19 cellular contexts compared by ENCODE assay signal in genomic region chr19:5326986-5327623, GRCh38. TPM values are rescaled to one million over a fixed set of nuclear protein-coding genes. Genes with fewer than 3 reads are reported as not detected.
DNase-seq lines count a peak whose midpoint lies in the region; ATAC-seq, FAIRE-seq and TF ChIP-seq lines count a peak whose summit lies in the region.
"Had no signal": no experiment of that assay in that cellular context is flagged by ENCODE, and none has a peak within 500 bp of the region (broad histone marks: within the 10 kb centered on the region; RNA-seq: fewer than 3 reads in every experiment).

No MANE protein-coding gene starts in this region.

- H3K9ac ChIP-seq in H1 (replicated peaks in 1 of 4; ENCODE audit: extremely low read depth in 1 of 4, low read depth in 3 of 4, low read length in 3 of 4), result no peak overlapping the region

- H3K4me1 ChIP-seq in GM23338 (ENCODE audit: insufficient read depth), result no peaks in the 10 kb centered on the region
- peaks cover 0 to 2% (median 0%) of the 10 kb centered on the region in 4 experiments; a peak in 3 of 7 replicates for H3K4me1 ChIP-seq in H1 (replicated peaks in 1 of 4; ENCODE audit: control insufficient read depth in 3 of 4, insufficient read depth in 4 of 4, low read length in 3 of 4)

- DNase-seq in GM23338 (ENCODE audit: low spot score) (peak; percentile 68), NCI-H526 treated with DMSO at 0.1 percent for 48 hours (lab: John Stamatoyannopoulos, UW) (peak; percentile 3), H1 (ENCODE audit: low read depth in 1 of 2, low spot score in 2 of 2) (peak in 1 of 2 experiments; percentile 65), HEK293T (ENCODE audit: extremely low spot score) (no peak)
- no peak for DNase-seq in stimulated activated naive B cell treated with anti-CD40 and anti-IgM and Interleukin-4, amounts not matched to agents 10 μg/mL and 1 μg/mL and 100 μg/mL, for 72 hours
- DNase-seq in central memory CD4-positive, alpha-beta T cell, result no peak
- no peak for DNase-seq in activated CD8-positive, alpha-beta memory T cell treated with anti-CD3 and anti-CD28 coated beads for 24 hours
- DNase-seq: AML-193, DMS79, KG1, NCI-H1417, NCI-H187 treated with DMSO at 0.1 percent for 48 hours, NCI-H2171, NCI-H446, SHP77 had no signal

- H3K9me3 ChIP-seq in H1 (ENCODE audit: insufficient read depth in 2 of 2, low read depth in 1 of 2, low read length in 1 of 2), result no peaks in the 10 kb centered on the region

- H3K18ac ChIP-seq in H1 (ENCODE audit: extremely low read depth, low read length), result no peak overlapping the region

- H4K20me1 ChIP-seq in GM23338 (replicated peaks; ENCODE audit: insufficient read depth) (peaks cover 62% of the 10 kb centered on the region), H1 (replicated peaks in 1 of 2; ENCODE audit: control insufficient read depth in 1 of 2, insufficient read depth in 2 of 2, low read length in 2 of 2) (peaks cover 44 to 53% of the 10 kb centered on the region in 2 experiments)

- H3K9me3 Mint-ChIP-seq in GM23338, result no peaks in the 10 kb centered on the region
- peaks cover 4 to 5% of the 10 kb centered on the region in 2 donors for H3K9me3 Mint-ChIP-seq in stimulated activated naive B cell treated with anti-CD40 and anti-IgM and Interleukin-4, amounts not matched to agents 10 μg/mL and 1 μg/mL and 100 μg/mL, for 72 hours

- peak; percentile 64 for ATAC-seq in GM23338
- ATAC-seq in stimulated activated naive B cell treated with anti-CD40 and anti-IgM and Interleukin-4, amounts not matched to agents 10 μg/mL and 1 μg/mL and 100 μg/mL, for 72 hours (replicated peaks), result no peak
- ATAC-seq: HCT116 had no signal

- no peak overlapping the region for H2BK20ac ChIP-seq in H1 (ENCODE audit: low read length)

- no peak overlapping the region for H3K4me2 ChIP-seq in GM23338
- no peak overlapping the region for H3K4me2 ChIP-seq in H1 (ENCODE audit: insufficient read depth in 1 of 2, low read depth in 2 of 2, low read length in 2 of 2)

- H3K23me2 ChIP-seq in H1 (ENCODE audit: low read depth, low read length), result no peaks in the 10 kb centered on the region

- CTCF ChIA-PET in H1 (lab: Charles Lee; ENCODE audit: partially characterized antibody) (interaction anchor here (0.7 to 2.5 kb wide), 20 partner anchors 9 to 157 kb away, joined by 3 to 12 read pairs (median 4); no protein-coding TSS in a partner anchor), HEK293T (lab: Yijun Ruan, JAX) (interaction anchor here (0.6 to 0.8 kb wide), 3 partner anchors 14 to 242 kb away, joined by 3 read pairs; partner anchors contain the start of gene PTPRS)

- no peak overlapping the region for H2AK5ac ChIP-seq in H1 (ENCODE audit: low read depth, low read length)

- H3K9me2 ChIP-seq in GM23338 (ENCODE audit: insufficient read depth), result no peaks in the 10 kb centered on the region

- no peak overlapping the region for H3K14ac ChIP-seq in H1 (ENCODE audit: insufficient read length)

- TF ChIP-seq CTCF in GM23338 (conservative IDR thresholded peaks at IDR 0.05; ENCODE audit: low read depth in 2 of 2), result peak; percentile 58 to 59
- TF ChIP-seq CTCF in H1 (IDR thresholded peaks at IDR 0.05; ENCODE audit: control extremely low read depth in 1 of 3, insufficient read depth in 1 of 3, low read depth in 1 of 3, low read length in 3 of 3), result peak; percentile 52 to 58 (median 57)

- H3K27me3 Mint-ChIP-seq in GM23338 (ENCODE audit: insufficient read depth, low read depth, poor library complexity), result peaks cover 4% of the 10 kb centered on the region
- H3K27me3 Mint-ChIP-seq in stimulated activated naive B cell treated with anti-CD40 and anti-IgM and Interleukin-4, amounts not matched to agents 10 μg/mL and 1 μg/mL and 100 μg/mL, for 72 hours, result peaks cover 29 to 38% of the 10 kb centered on the region in 2 donors

- H2AFZ ChIP-seq in GM23338 (no peak overlapping the region), H1 (ENCODE audit: low read length) (no peak overlapping the region)

- H3K4me3 Mint-ChIP-seq in GM23338, result no peak overlapping the region
- no peak overlapping the region for H3K4me3 Mint-ChIP-seq in stimulated activated naive B cell treated with anti-CD40 and anti-IgM and Interleukin-4, amounts not matched to agents 10 μg/mL and 1 μg/mL and 100 μg/mL, for 72 hours
- H3K4me3 Mint-ChIP-seq: CD14-positive monocyte had no signal

- no peak overlapping the region for H2BK15ac ChIP-seq in H1 (ENCODE audit: low read length)

- H4K5ac ChIP-seq in H1 (ENCODE audit: insufficient read length, low read depth, low read length), result no peak overlapping the region

- no peak overlapping the region for H4K91ac ChIP-seq in H1 (replicated peaks; ENCODE audit: insufficient read length, low read length)

- H3K27me3 ChIP-seq in GM23338 (ENCODE audit: insufficient read depth) (no peaks in the 10 kb centered on the region), H1 (replicated peaks in 1 of 4; ENCODE audit: control insufficient read depth in 3 of 4, extremely low read depth in 1 of 4, insufficient read depth in 3 of 4, low read length in 3 of 4) (no peaks in the 10 kb centered on the region)

- H3K36me3 Mint-ChIP-seq in GM23338 (ENCODE audit: low read depth), result peaks cover 30% of the 10 kb centered on the region
- H3K36me3 Mint-ChIP-seq in stimulated activated naive B cell treated with anti-CD40 and anti-IgM and Interleukin-4, amounts not matched to agents 10 μg/mL and 1 μg/mL and 100 μg/mL, for 72 hours, result peaks cover 0 to 5% of the 10 kb centered on the region in 2 donors
- H3K36me3 Mint-ChIP-seq: CD14-positive monocyte had no signal

- POLR2A ChIA-PET in H1 (lab: Charles Lee; ENCODE audit: partially characterized antibody), result interaction anchor here (0.6 to 2.5 kb wide), 7 partner anchors 10 to 58 kb away, joined by 3 to 9 read pairs (median 4); partner anchors contain the start of gene PTPRS
- POLR2A ChIA-PET in HEK293T (lab: Yijun Ruan, JAX), result no interaction called here

- no peak overlapping the region for H3K4ac ChIP-seq in H1 (replicated peaks; ENCODE audit: insufficient read length, low read depth, low read length)

- H3K27ac ChIP-seq in GM23338 (ENCODE audit: low read depth), result no peak overlapping the region
- no peak overlapping the region for H3K27ac ChIP-seq in H1 (ENCODE audit: low read depth, low read length)
- H3K27ac ChIP-seq: SK-N-MC had no signal

- no peaks in the 10 kb centered on the region for H3K36me3 ChIP-seq in GM23338 (ENCODE audit: insufficient read depth)
- H3K36me3 ChIP-seq in H1 (ENCODE audit: control insufficient read depth in 2 of 4, insufficient read depth in 4 of 4, low read length in 3 of 4), result peaks cover 4 to 10% (median 8%) of the 10 kb centered on the region in 4 experiments; a peak in 4 of 8 replicates

- H3K27ac Mint-ChIP-seq in GM23338, result no peak overlapping the region
- H3K27ac Mint-ChIP-seq in stimulated activated naive B cell treated with anti-CD40 and anti-IgM and Interleukin-4, amounts not matched to agents 10 μg/mL and 1 μg/mL and 100 μg/mL, for 72 hours, result peak overlapping the region; percentile 16

- FAIRE-seq in H1 (lab: Jason Lieb, UNC), result no peak
- FAIRE-seq: RCC 7860 had no signal

- H3K56ac ChIP-seq in H1 (replicated peaks; ENCODE audit: insufficient read length, low read depth, low read length), result no peak overlapping the region

- H3K4me3 ChIP-seq in GM23338 (no peak overlapping the region), H1 (ENCODE audit: extremely low read depth in 1 of 4, insufficient read depth in 2 of 4, low read depth in 3 of 4, low read length in 4 of 4) (no peak overlapping the region)
- H3K4me3 ChIP-seq: SK-N-MC had no signal

- H3K79me1 ChIP-seq in H1 (ENCODE audit: low read depth, low read length), result peaks cover 20% of the 10 kb centered on the region

- H2BK12ac ChIP-seq in H1 (ENCODE audit: low read depth, low read length), result no peak overlapping the region

- no peaks in the 10 kb centered on the region for H3F3A ChIP-seq in GM23338 (replicated peaks; ENCODE audit: low read depth)

- no peak for TF ChIP-seq POLR2A in H1 (IDR thresholded peaks at IDR 0.05; ENCODE audit: control extremely low read depth in 1 of 2, low read depth in 2 of 2, low read length in 2 of 2)

- no peak overlapping the region for H4K8ac ChIP-seq in H1 (ENCODE audit: extremely low read depth, insufficient read depth, low read length)

- H3K79me2 ChIP-seq in GM23338 (replicated peaks; ENCODE audit: insufficient read depth) (peaks cover 96% of the 10 kb centered on the region), H1 (ENCODE audit: control insufficient read depth in 1 of 2, insufficient read depth in 2 of 2, low read length in 2 of 2) (peaks cover 3 to 86% of the 10 kb centered on the region in 2 experiments; a peak in 3 of 4 replicates)

- peak; percentile 40 to 58; a peak in 3 of 4 replicates for TF ChIP-seq RAD21 in H1 (IDR thresholded peaks at IDR 0.05 in 1 of 2, conservative IDR thresholded peaks at IDR 0.05 in 1 of 2; ENCODE audit: low read depth in 2 of 2, low read length in 2 of 2)

- no peak overlapping the region for H2BK5ac ChIP-seq in H1 (ENCODE audit: low read depth, low read length)

- 86% methylated on average over 18 of the region's 18 CpGs; no CpG with 5 or more reads in 1 of the 2 experiments for WGBS in H1 (ENCODE audit: extremely low coverage in 1 of 2, insufficient coverage in 1 of 2, insufficient read length in 1 of 2, insufficient replicate concordance in 2 of 2, low coverage in 1 of 2, low lambda C conversion rate in 2 of 2, missing lambda C conversion rate in 1 of 2), 2 experiments

- TF ChIP-seq EP300 in H1 (IDR thresholded peaks at IDR 0.05; ENCODE audit: borderline replicate concordance in 1 of 2, low read depth in 2 of 2, low read length in 2 of 2), result no peak

- H2BK120ac ChIP-seq in H1 (replicated peaks; ENCODE audit: low read depth, low read length), result no peak overlapping the region

- H3K4me1 Mint-ChIP-seq in GM23338, result peaks cover 10% of the 10 kb centered on the region
- H3K4me1 Mint-ChIP-seq in stimulated activated naive B cell treated with anti-CD40 and anti-IgM and Interleukin-4, amounts not matched to agents 10 μg/mL and 1 μg/mL and 100 μg/mL, for 72 hours, result peaks cover 8 to 15% of the 10 kb centered on the region in 2 donors
- H3K4me1 Mint-ChIP-seq: CD14-positive monocyte had no signal

- H3K23ac ChIP-seq in H1 (ENCODE audit: insufficient read length), result no peak overlapping the region

RNA-seq across cellular contexts. Expression of gene PTPRS, which starts 13.5 kb away (rescaled TPM):
- 225 and 290 TPM in 2 replicates for total RNA-seq in GM23338 (2014; rRNA removed; shearing (Covaris generic))
- polyA plus RNA-seq in GM23338 (2016; fragmentation: Nextera tagmentation; extraction: Ambion mirVana) (20.6 and 20.7 TPM in 2 replicates), H1 (2011; rRNA removed) (96.8 and 146 TPM in 2 replicates)
- 218 and 223 TPM in 2 replicates for total RNA-seq in H1 (2021; fragmentation: NEBNext Ultra II Directional; extraction: Animal tissue kit (Norgen Biotek cat#: 25700))
- 87.7 TPM for polyA plus RNA-seq in H1 (2011; cell fraction: cytosol; rRNA removed)
- 278 TPM for polyA plus RNA-seq in H1 (2011; cell fraction: nucleus; rRNA removed)
- 73.0 to 132 TPM (median 116 TPM) in 4 replicates for polyA plus RNA-seq in H1 (2012, experiment 1 of 2)
- polyA plus RNA-seq in H1 (2012, experiment 2 of 2), result 60.0 TPM
- 124 TPM for polyA plus RNA-seq in H1 (2013, experiment 1 of 2)
- polyA plus RNA-seq in H1 (2013, experiment 2 of 2), result 122 TPM
- 192 and 241 TPM in 2 replicates for polyA minus RNA-seq in H1 (2011; rRNA and poly(A)+ RNA removed)
- polyA minus RNA-seq in H1 (2011; cell fraction: cytosol; rRNA and poly(A)+ RNA removed), result 212 TPM
- polyA minus RNA-seq in H1 (2011; cell fraction: nucleus; rRNA and poly(A)+ RNA removed), result 157 TPM
- polyA plus RNA-seq: CD14-positive monocyte had no signal

Comparison
In these comparisons a context has a peak if more than half of its experiments do, and no peak if none do; other contexts are left out.
1. DNase-seq: peak in GM23338 (single experiment) and NCI-H526 treated with DMSO at 0.1 percent for 48 hours (single experiment); none in stimulated activated naive B cell treated with anti-CD40 and anti-IgM and Interleukin-4, amounts not matched to agents 10 μg/mL and 1 μg/mL and 100 μg/mL, for 72 hours (single experiment), HEK293T (single experiment), central memory CD4-positive, alpha-beta T cell (single experiment) and activated CD8-positive, alpha-beta memory T cell treated with anti-CD3 and anti-CD28 coated beads for 24 hours (single experiment).